Comparison of ENCODE assay signal across 1 cellular context in genomic region chr2:7738596-7738995, GRCh38.
TF ChIP-seq lines count a peak whose summit lies in the region.

No MANE protein-coding gene starts in this region.

TF ChIP-seq in SK-N-SH, 30 proteins besides CTCF, POLR2A, EP300 and RAD21 (continued from another document):
- TF ChIP-seq REST (IDR thresholded peaks at IDR 0.05; ENCODE audit: low read depth, low read length) (no peak), ZBTB33 (IDR thresholded peaks at IDR 0.05; ENCODE audit: borderline replicate concordance, low read depth) (no peak), FOSL2 (IDR thresholded peaks at IDR 0.05; ENCODE audit: borderline replicate concordance, low read depth) (no peak)
TF ChIP-seq in SK-N-SH: peak in this region for 1.
